ENCODE assay signal across 1 cellular context in the genomic region with DNA sequence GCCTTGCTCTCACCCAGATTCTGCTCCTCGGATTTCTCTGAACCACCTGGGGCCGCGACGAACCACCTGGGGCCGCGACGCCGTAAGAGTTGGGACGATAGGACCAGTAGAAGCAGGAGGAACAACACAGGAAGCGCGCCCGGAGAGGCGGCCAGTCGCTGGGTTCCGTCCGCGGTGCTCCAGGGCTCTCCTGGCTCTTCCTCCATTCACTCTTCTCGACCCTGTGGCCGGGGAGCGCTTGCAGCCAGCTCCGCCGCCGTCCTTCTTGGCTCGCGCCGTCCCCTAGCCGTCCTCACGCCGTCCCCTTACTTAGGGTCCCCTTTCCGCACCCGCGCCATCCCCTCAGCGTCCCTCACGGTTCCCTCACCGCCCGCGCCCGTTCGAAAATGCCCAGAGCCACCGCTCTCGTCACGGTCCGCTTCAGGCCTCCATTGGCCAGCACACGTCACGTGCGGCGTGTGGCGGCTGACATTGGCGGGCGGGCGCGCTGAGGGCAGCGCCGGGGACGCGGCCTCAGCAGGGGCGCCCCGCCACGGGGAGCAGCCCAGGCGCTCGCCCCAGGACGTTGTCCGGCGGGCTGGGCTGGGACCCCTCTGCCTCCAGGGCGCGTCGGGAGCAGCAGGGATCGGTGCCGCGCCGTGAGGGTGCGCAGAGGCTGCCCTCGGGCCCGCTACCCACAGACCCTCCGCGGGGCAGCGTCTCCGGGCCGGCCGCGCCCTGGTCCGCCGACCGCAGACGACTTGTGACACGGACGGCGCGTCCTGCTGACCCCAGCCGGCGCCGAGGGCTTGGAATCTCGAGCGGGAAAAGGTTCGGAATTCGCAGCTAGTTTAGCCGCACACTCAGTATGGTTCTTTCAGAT.
TF ChIP-seq lines count a peak whose summit lies in the region.

No MANE protein-coding gene starts in this region.

TF ChIP-seq in K562, 482 proteins besides CTCF, POLR2A, EP300 and RAD21 (continued from another document and continues in another):
- TF ChIP-seq, protein P1, sequence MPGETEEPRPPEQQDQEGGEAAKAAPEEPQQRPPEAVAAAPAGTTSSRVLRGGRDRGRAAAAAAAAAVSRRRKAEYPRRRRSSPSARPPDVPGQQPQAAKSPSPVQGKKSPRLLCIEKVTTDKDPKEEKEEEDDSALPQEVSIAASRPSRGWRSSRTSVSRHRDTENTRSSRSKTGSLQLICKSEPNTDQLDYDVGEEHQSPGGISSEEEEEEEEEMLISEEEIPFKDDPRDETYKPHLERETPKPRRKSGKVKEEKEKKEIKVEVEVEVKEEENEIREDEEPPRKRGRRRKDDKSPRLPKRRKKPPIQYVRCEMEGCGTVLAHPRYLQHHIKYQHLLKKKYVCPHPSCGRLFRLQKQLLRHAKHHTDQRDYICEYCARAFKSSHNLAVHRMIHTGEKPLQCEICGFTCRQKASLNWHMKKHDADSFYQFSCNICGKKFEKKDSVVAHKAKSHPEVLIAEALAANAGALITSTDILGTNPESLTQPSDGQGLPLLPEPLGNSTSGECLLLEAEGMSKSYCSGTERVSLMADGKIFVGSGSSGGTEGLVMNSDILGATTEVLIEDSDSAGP (CRISPR knock-in tag; IDR thresholded peaks at IDR 0.05) = no peak
- no peak for TF ChIP-seq RFX5 (IDR thresholded peaks at IDR 0.05; ENCODE audit: low read depth, low read length)
- TF ChIP-seq ZNF217 (CRISPR knock-in tag; IDR thresholded peaks at IDR 0.05) = no peak
- TF ChIP-seq PHF8 (IDR thresholded peaks at IDR 0.05; ENCODE audit: borderline replicate concordance, low read length) = peak; percentile 96; the same call in 1 of the 2 replicates
- TF ChIP-seq, protein P2, sequence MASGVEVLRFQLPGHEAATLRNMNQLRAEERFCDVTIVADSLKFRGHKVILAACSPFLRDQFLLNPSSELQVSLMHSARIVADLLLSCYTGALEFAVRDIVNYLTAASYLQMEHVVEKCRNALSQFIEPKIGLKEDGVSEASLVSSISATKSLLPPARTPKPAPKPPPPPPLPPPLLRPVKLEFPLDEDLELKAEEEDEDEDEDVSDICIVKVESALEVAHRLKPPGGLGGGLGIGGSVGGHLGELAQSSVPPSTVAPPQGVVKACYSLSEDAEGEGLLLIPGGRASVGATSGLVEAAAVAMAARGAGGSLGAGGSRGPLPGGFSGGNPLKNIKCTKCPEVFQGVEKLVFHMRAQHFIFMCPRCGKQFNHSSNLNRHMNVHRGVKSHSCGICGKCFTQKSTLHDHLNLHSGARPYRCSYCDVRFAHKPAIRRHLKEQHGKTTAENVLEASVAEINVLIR (CRISPR knock-in tag; IDR thresholded peaks at IDR 0.05) = 0 out of 2 replicates have a peak, but pooled peaks have one; percentile 40
- TF ChIP-seq, protein P3, sequence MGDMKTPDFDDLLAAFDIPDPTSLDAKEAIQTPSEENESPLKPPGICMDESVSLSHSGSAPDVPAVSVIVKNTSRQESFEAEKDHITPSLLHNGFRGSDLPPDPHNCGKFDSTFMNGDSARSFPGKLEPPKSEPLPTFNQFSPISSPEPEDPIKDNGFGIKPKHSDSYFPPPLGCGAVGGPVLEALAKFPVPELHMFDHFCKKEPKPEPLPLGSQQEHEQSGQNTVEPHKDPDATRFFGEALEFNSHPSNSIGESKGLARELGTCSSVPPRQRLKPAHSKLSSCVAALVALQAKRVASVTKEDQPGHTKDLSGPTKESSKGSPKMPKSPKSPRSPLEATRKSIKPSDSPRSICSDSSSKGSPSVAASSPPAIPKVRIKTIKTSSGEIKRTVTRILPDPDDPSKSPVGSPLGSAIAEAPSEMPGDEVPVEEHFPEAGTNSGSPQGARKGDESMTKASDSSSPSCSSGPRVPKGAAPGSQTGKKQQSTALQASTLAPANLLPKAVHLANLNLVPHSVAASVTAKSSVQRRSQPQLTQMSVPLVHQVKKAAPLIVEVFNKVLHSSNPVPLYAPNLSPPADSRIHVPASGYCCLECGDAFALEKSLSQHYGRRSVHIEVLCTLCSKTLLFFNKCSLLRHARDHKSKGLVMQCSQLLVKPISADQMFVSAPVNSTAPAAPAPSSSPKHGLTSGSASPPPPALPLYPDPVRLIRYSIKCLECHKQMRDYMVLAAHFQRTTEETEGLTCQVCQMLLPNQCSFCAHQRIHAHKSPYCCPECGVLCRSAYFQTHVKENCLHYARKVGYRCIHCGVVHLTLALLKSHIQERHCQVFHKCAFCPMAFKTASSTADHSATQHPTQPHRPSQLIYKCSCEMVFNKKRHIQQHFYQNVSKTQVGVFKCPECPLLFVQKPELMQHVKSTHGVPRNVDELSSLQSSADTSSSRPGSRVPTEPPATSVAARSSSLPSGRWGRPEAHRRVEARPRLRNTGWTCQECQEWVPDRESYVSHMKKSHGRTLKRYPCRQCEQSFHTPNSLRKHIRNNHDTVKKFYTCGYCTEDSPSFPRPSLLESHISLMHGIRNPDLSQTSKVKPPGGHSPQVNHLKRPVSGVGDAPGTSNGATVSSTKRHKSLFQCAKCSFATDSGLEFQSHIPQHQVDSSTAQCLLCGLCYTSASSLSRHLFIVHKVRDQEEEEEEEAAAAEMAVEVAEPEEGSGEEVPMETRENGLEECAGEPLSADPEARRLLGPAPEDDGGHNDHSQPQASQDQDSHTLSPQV (IDR thresholded peaks at IDR 0.05) = no peak
- peak; percentile 43; the same call in 1 of the 2 replicates for TF ChIP-seq JUND (IDR thresholded peaks at IDR 0.05; ENCODE audit: borderline replicate concordance, low read depth, low read length)
- TF ChIP-seq JUND (tag; IDR thresholded peaks at IDR 0.05; ENCODE audit: borderline replicate concordance, low read depth, low read length) = peak; percentile 12; the same call in 1 of the 3 replicates
- TF ChIP-seq, protein P4, sequence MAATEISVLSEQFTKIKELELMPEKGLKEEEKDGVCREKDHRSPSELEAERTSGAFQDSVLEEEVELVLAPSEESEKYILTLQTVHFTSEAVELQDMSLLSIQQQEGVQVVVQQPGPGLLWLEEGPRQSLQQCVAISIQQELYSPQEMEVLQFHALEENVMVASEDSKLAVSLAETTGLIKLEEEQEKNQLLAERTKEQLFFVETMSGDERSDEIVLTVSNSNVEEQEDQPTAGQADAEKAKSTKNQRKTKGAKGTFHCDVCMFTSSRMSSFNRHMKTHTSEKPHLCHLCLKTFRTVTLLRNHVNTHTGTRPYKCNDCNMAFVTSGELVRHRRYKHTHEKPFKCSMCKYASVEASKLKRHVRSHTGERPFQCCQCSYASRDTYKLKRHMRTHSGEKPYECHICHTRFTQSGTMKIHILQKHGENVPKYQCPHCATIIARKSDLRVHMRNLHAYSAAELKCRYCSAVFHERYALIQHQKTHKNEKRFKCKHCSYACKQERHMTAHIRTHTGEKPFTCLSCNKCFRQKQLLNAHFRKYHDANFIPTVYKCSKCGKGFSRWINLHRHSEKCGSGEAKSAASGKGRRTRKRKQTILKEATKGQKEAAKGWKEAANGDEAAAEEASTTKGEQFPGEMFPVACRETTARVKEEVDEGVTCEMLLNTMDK (IDR thresholded peaks at IDR 0.05; ENCODE audit: borderline replicate concordance, insufficient read depth, low read depth, low read length, poor library complexity, severe bottlenecking) = no peak
- TF ChIP-seq, protein P5, sequence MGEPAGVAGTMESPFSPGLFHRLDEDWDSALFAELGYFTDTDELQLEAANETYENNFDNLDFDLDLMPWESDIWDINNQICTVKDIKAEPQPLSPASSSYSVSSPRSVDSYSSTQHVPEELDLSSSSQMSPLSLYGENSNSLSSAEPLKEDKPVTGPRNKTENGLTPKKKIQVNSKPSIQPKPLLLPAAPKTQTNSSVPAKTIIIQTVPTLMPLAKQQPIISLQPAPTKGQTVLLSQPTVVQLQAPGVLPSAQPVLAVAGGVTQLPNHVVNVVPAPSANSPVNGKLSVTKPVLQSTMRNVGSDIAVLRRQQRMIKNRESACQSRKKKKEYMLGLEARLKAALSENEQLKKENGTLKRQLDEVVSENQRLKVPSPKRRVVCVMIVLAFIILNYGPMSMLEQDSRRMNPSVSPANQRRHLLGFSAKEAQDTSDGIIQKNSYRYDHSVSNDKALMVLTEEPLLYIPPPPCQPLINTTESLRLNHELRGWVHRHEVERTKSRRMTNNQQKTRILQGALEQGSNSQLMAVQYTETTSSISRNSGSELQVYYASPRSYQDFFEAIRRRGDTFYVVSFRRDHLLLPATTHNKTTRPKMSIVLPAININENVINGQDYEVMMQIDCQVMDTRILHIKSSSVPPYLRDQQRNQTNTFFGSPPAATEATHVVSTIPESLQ (CRISPR knock-in tag; IDR thresholded peaks at IDR 0.05) = 0 out of 2 replicates have a peak, but pooled peaks have one; percentile 68
- TF ChIP-seq ZNF77 (CRISPR knock-in tag; IDR thresholded peaks at IDR 0.05) = no peak
- TF ChIP-seq HLTF (IDR thresholded peaks at IDR 0.05) = no peak
- no peak for TF ChIP-seq SMARCA5 (IDR thresholded peaks at IDR 0.05)
- TF ChIP-seq, protein P6, sequence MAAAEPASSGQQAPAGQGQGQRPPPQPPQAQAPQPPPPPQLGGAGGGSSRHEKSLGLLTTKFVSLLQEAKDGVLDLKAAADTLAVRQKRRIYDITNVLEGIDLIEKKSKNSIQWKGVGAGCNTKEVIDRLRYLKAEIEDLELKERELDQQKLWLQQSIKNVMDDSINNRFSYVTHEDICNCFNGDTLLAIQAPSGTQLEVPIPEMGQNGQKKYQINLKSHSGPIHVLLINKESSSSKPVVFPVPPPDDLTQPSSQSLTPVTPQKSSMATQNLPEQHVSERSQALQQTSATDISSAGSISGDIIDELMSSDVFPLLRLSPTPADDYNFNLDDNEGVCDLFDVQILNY (CRISPR knock-in tag; IDR thresholded peaks at IDR 0.05) = peak; percentile 72; the same call in 1 of the 2 replicates
- TF ChIP-seq BMI1 (IDR thresholded peaks at IDR 0.05; ENCODE audit: low read length) = no peak
- no peak for TF ChIP-seq STAT5A (IDR thresholded peaks at IDR 0.05; ENCODE audit: borderline replicate concordance, low read length)
- TF ChIP-seq BRD9 (IDR thresholded peaks at IDR 0.05; ENCODE audit: low read depth, partially characterized antibody) = no peak
- peak; percentile 44; the same call in 1 of the 2 replicates for TF ChIP-seq C11orf30 (IDR thresholded peaks at IDR 0.05; ENCODE audit: low read depth)
- no peak for TF ChIP-seq TFAM (CRISPR knock-in tag; conservative IDR thresholded peaks at IDR 0.05)
- TF ChIP-seq, protein P7, sequence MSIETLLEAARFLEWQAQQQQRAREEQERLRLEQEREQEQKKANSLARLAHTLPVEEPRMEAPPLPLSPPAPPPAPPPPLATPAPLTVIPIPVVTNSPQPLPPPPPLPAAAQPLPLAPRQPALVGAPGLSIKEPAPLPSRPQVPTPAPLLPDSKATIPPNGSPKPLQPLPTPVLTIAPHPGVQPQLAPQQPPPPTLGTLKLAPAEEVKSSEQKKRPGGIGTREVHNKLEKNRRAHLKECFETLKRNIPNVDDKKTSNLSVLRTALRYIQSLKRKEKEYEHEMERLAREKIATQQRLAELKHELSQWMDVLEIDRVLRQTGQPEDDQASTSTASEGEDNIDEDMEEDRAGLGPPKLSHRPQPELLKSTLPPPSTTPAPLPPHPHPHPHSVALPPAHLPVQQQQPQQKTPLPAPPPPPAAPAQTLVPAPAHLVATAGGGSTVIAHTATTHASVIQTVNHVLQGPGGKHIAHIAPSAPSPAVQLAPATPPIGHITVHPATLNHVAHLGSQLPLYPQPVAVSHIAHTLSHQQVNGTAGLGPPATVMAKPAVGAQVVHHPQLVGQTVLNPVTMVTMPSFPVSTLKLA (conservative IDR thresholded peaks at IDR 0.05) = peak; percentile 14 to 64; a peak in 1 of 4 replicates
- TF ChIP-seq ZNF57 (CRISPR knock-in tag; IDR thresholded peaks at IDR 0.05) = no peak
- TF ChIP-seq, protein P8, sequence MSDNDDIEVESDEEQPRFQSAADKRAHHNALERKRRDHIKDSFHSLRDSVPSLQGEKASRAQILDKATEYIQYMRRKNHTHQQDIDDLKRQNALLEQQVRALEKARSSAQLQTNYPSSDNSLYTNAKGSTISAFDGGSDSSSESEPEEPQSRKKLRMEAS (CRISPR knock-in tag; IDR thresholded peaks at IDR 0.05) = peak; percentile 90
- no peak for TF ChIP-seq IRF2 (CRISPR knock-in tag; IDR thresholded peaks at IDR 0.05)
- no peak for TF ChIP-seq SMAD1 (IDR thresholded peaks at IDR 0.05; ENCODE audit: low read depth, low read length, partially characterized antibody)
- no peak for TF ChIP-seq FOXM1 (IDR thresholded peaks at IDR 0.05; ENCODE audit: low read depth)
- TF ChIP-seq FOXM1 (CRISPR knock-in tag; IDR thresholded peaks at IDR 0.05; ENCODE audit: low read depth) = no peak
- TF ChIP-seq ZFX (CRISPR knock-in tag; IDR thresholded peaks at IDR 0.05) = peak; percentile 93
- TF ChIP-seq, protein P9, sequence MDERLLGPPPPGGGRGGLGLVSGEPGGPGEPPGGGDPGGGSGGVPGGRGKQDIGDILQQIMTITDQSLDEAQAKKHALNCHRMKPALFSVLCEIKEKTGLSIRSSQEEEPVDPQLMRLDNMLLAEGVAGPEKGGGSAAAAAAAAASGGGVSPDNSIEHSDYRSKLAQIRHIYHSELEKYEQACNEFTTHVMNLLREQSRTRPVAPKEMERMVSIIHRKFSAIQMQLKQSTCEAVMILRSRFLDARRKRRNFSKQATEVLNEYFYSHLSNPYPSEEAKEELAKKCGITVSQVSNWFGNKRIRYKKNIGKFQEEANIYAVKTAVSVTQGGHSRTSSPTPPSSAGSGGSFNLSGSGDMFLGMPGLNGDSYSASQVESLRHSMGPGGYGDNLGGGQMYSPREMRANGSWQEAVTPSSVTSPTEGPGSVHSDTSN (CRISPR knock-in tag; IDR thresholded peaks at IDR 0.05; ENCODE audit: low read depth) = no peak
- TF ChIP-seq, protein P9 (tag; conservative IDR thresholded peaks at IDR 0.05; ENCODE audit: low read depth) = no peak
- TF ChIP-seq ZNF507 (tag; conservative IDR thresholded peaks at IDR 0.05) = no peak
- no peak for TF ChIP-seq HMG20B (CRISPR knock-in tag; IDR thresholded peaks at IDR 0.05)
- TF ChIP-seq NELFE (IDR thresholded peaks at IDR 0.05; ENCODE audit: insufficient read depth, insufficient read length) = no peak
- TF ChIP-seq ZNF232 (CRISPR knock-in tag; IDR thresholded peaks at IDR 0.05) = no peak
- TF ChIP-seq KHSRP (IDR thresholded peaks at IDR 0.05) = no peak
- TF ChIP-seq, protein P10, sequence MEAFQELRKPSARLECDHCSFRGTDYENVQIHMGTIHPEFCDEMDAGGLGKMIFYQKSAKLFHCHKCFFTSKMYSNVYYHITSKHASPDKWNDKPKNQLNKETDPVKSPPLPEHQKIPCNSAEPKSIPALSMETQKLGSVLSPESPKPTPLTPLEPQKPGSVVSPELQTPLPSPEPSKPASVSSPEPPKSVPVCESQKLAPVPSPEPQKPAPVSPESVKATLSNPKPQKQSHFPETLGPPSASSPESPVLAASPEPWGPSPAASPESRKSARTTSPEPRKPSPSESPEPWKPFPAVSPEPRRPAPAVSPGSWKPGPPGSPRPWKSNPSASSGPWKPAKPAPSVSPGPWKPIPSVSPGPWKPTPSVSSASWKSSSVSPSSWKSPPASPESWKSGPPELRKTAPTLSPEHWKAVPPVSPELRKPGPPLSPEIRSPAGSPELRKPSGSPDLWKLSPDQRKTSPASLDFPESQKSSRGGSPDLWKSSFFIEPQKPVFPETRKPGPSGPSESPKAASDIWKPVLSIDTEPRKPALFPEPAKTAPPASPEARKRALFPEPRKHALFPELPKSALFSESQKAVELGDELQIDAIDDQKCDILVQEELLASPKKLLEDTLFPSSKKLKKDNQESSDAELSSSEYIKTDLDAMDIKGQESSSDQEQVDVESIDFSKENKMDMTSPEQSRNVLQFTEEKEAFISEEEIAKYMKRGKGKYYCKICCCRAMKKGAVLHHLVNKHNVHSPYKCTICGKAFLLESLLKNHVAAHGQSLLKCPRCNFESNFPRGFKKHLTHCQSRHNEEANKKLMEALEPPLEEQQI (IDR thresholded peaks at IDR 0.05) = no peak
- TF ChIP-seq BCOR (IDR thresholded peaks at IDR 0.05) = no peak
- TF ChIP-seq CREM (IDR thresholded peaks at IDR 0.05; ENCODE audit: low read depth) = peak; percentile 86
